In genomic region chr22:37758698-37759097, GRCh38 we compare ENCODE assay signal across 16 cellular contexts.
"Had no signal": no experiment of that assay in that cellular context is flagged by ENCODE, and none has a peak within 500 bp of the region (broad histone marks: within the 10 kb centered on the region; RNA-seq: fewer than 3 reads in every experiment).

No MANE protein-coding gene starts in this region.

- H3K27me3 ChIP-seq: ovary, testis had no signal

- H3K9me3 ChIP-seq: mucosa of descending colon, ovary, psoas muscle, testis had no signal

- DNase-seq: activated CD4-positive, alpha-beta T cell treated with anti-CD3 and anti-CD28 coated beads, Interleukin-2, amount 50 U/mL, for 48 hours; activated gamma-delta T cell; effector memory CD8-positive, alpha-beta T cell; foreskin fibroblast; hippocampal formation; left colon; mucosa of descending colon; naive B cell; ovary; psoas muscle; stimulated activated CD4-positive, alpha-beta T cell treated with anti-CD3 and anti-CD28 coated beads, Interleukin-15, amount 100 ng/mL, for 24 hours; stimulated activated CD4-positive, alpha-beta T cell treated with anti-CD3 and anti-CD28 coated beads, Interleukin-2, amount 100 ng/mL, for 48 hours; testis had no signal

- H3K27ac ChIP-seq: epithelial cell of prostate, ovary, psoas muscle, skin epidermis, testis had no signal

- H3K36me3 ChIP-seq: ovary had no signal

- ATAC-seq: effector memory CD8-positive, alpha-beta T cell; left colon; mucosa of descending colon; psoas muscle; right cardiac atrium had no signal

- H3K4me1 ChIP-seq: psoas muscle, testis had no signal

- H3K4me3 ChIP-seq: mucosa of descending colon, ovary, psoas muscle, skin epidermis, testis had no signal
